ENCODE assay signal across 12 cellular contexts in the genomic region with DNA sequence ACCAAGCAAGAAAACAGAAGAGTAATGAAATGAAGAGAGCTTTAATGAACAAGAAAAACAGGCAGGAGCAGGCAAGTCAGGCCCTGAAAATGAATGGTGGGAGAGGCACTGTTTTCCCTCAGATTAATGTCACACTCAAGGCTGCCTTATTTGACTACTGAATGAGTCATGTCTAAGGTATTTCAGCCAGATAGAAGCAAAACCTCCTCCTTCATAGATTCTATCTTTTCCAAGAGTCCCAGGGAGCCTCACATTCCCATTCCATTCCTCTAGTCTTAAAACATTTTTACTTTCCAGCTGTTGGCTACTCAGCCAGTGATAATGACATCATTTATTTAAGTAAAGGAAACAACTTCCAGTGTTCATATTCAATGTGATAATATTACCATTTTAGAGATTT.
A peak's percentile ranks its signal among the peaks of the same experiment; 100 is the strongest.
DNase-seq lines count a peak whose midpoint lies in the region; ATAC-seq, FAIRE-seq and TF ChIP-seq lines count a peak whose summit lies in the region.
"Had no signal": no experiment of that assay in that cellular context is flagged by ENCODE, and none has a peak within 500 bp of the region (broad histone marks: within the 10 kb centered on the region; RNA-seq: fewer than 3 reads in every experiment).

No MANE protein-coding gene starts in this region.

- peak; percentile 37 for DNase-seq in GM04503 (ENCODE audit: low read depth)
- peak; percentile 89 for DNase-seq in RCC 7860 (ENCODE audit: low spot score)
- peak; percentile 93 for DNase-seq in fibroblast of peridontal ligament (ENCODE audit: extremely low read depth)
- peak; percentile 83 for DNase-seq in osteoblast (ENCODE audit: insufficient read length, low spot score, missing footprints)
- DNase-seq in suprapubic skin (ENCODE audit: low spot score in 2 of 2): no peak
- DNase-seq: activated CD4-positive, alpha-beta T cell treated with anti-CD3 and anti-CD28 coated beads for 4 hours; natural killer cell; NCI-H446 had no signal

- no peak for TF ChIP-seq EP300 in suprapubic skin (IDR thresholded peaks at IDR 0.05)

- H3K36me3 ChIP-seq in osteoblast (ENCODE audit: insufficient read depth, low read length): no peaks in the 10 kb centered on the region
- no peaks in the 10 kb centered on the region for H3K36me3 ChIP-seq in suprapubic skin

- H3K4me2 ChIP-seq in osteoblast (ENCODE audit: insufficient read depth, low read length): peak overlapping the region; percentile 17

- TF ChIP-seq CTCF in osteoblast (IDR thresholded peaks at IDR 0.05; ENCODE audit: extremely low read depth, low read depth, low read length) (no peak), suprapubic skin (IDR thresholded peaks at IDR 0.05) (no peak)

- TF ChIP-seq POLR2A in suprapubic skin (IDR thresholded peaks at IDR 0.05): no peak

- H3K9me3 ChIP-seq in osteoblast (ENCODE audit: low read depth, low read length): no peaks in the 10 kb centered on the region
- H3K9me3 ChIP-seq in suprapubic skin: no peaks in the 10 kb centered on the region

- ATAC-seq in HG03432 (IDR thresholded peaks at IDR 0.05; ENCODE audit: unreplicated experiment) (no peak), HG03097 (IDR thresholded peaks at IDR 0.05; ENCODE audit: low FRiP score, unreplicated experiment) (no peak), HG02798 (IDR thresholded peaks at IDR 0.05; ENCODE audit: poor library complexity, unreplicated experiment) (no peak)
- ATAC-seq: GM12878, natural killer cell had no signal

- H3K4me3 ChIP-seq in osteoblast (ENCODE audit: insufficient read depth, low read length) (no peak overlapping the region), suprapubic skin (no peak overlapping the region)
- H3K4me3 ChIP-seq: GM12878 had no signal

- peak; percentile 96 for FAIRE-seq in RCC 7860 (lab: Jason Lieb, UNC)
- FAIRE-seq: GM12878 had no signal

- no peaks in the 10 kb centered on the region for H4K20me1 ChIP-seq in osteoblast (ENCODE audit: insufficient read depth, low read length)

- H3K79me2 ChIP-seq in osteoblast (ENCODE audit: insufficient read depth, low read length): no peaks in the 10 kb centered on the region

- H3K27ac ChIP-seq in osteoblast (ENCODE audit: low read depth, low read length) (peak overlapping the region; percentile 17), suprapubic skin (no peak overlapping the region)

- peak overlapping the region; percentile 41 for H2AFZ ChIP-seq in osteoblast (ENCODE audit: low read length)

- H3K27me3 ChIP-seq in osteoblast (ENCODE audit: insufficient read depth, low read length) (no peaks in the 10 kb centered on the region), suprapubic skin (no peaks in the 10 kb centered on the region)

- peaks cover 8% of the 10 kb centered on the region for H3K4me1 ChIP-seq in osteoblast (ENCODE audit: insufficient read depth, low read length)
- H3K4me1 ChIP-seq in suprapubic skin: peaks cover 6% of the 10 kb centered on the region

Comparison
In these comparisons a context has a peak if more than half of its experiments do, and no peak if none do; other contexts are left out.
1. DNase-seq: peak in GM04503 (single experiment), RCC 7860 (single experiment), fibroblast of peridontal ligament (single experiment) and osteoblast (single experiment); none in suprapubic skin (0 of 2).